18 cellular contexts compared by ENCODE assay signal in genomic region chr17:38587193-38587592, GRCh38. TPM values are rescaled to one million over a fixed set of nuclear protein-coding genes. Genes with fewer than 3 reads are reported as not detected.
DNase-seq lines count a peak whose midpoint lies in the region; ATAC-seq and TF ChIP-seq lines count a peak whose summit lies in the region.
"Had no signal": no experiment of that assay in that cellular context is flagged by ENCODE, and none has a peak within 500 bp of the region (broad histone marks: within the 10 kb centered on the region; RNA-seq: fewer than 3 reads in every experiment).

No MANE protein-coding gene starts in this region.

- peaks cover under 1% of the 10 kb centered on the region for H3K27me3 ChIP-seq in DND-41 (ENCODE audit: insufficient read depth, low read length, poor library complexity)
- H3K27me3 ChIP-seq in OCI-LY3 (ENCODE audit: low read depth, low read length), result peaks cover 12% of the 10 kb centered on the region

- POLR2A ChIA-PET in HEK293 (lab: Yijun Ruan, JAX), result interaction anchor here (1.7 kb wide), 1 partner anchor 29 kb away, joined by 3 read pairs; no protein-coding TSS in a partner anchor

- H3K79me2 ChIP-seq in DND-41 (ENCODE audit: insufficient read depth, low read length), result no peaks in the 10 kb centered on the region
- no peaks in the 10 kb centered on the region for H3K79me2 ChIP-seq in OCI-LY3 (ENCODE audit: low read length)

- TF ChIP-seq CTCF in DND-41 (IDR thresholded peaks at IDR 0.05; ENCODE audit: borderline replicate concordance, extremely low read depth, low read length, poor library complexity, severe bottlenecking) (no peak), HEK293 (tag by site-specific recombination; IDR thresholded peaks at IDR 0.05) (no peak), OCI-LY3 (IDR thresholded peaks at IDR 0.05; ENCODE audit: low read depth, low read length) (no peak)

- H3K36me3 ChIP-seq in DND-41 (ENCODE audit: insufficient read depth, low read length) (no peaks in the 10 kb centered on the region), HEK293 (ENCODE audit: control insufficient read depth in 2 of 2, insufficient read depth in 1 of 2, low read length in 2 of 2) (no peaks in the 10 kb centered on the region), OCI-LY3 (replicated peaks; ENCODE audit: low read depth, low read length) (no peaks in the 10 kb centered on the region)

- H2AFZ ChIP-seq in DND-41 (ENCODE audit: low read depth, low read length) (no peak overlapping the region), OCI-LY3 (ENCODE audit: low read depth, low read length) (no peak overlapping the region)

- no peak overlapping the region for H3K4me2 ChIP-seq in DND-41 (ENCODE audit: insufficient read depth, low read length)
- peak overlapping the region; percentile 74 for H3K4me2 ChIP-seq in OCI-LY3 (ENCODE audit: low read length)

- ATAC-seq in DND-41 (ENCODE audit: insufficient read depth, low read depth), result peak; percentile 83
- ATAC-seq in GM19035 (IDR thresholded peaks at IDR 0.05; ENCODE audit: unreplicated experiment), result no peak
- ATAC-seq: PC-3 had no signal

- H3K4me3 ChIP-seq in DND-41 (ENCODE audit: low read depth in 1 of 2, low read length in 2 of 2), result no peak overlapping the region
- no peak overlapping the region for H3K4me3 ChIP-seq in HEK293 (ENCODE audit: low read depth, low read length)
- H3K4me3 ChIP-seq in OCI-LY3 (ENCODE audit: low read length), result peak overlapping the region; percentile 42

- H3K4me1 ChIP-seq in DND-41 (ENCODE audit: insufficient read depth, low read length) (peaks cover 34% of the 10 kb centered on the region), HEK293 (ENCODE audit: control insufficient read depth, insufficient read depth, low read length) (peaks cover 14% of the 10 kb centered on the region), OCI-LY3 (ENCODE audit: low read length) (peaks cover 68% of the 10 kb centered on the region)

- no peak overlapping the region for H3K9ac ChIP-seq in DND-41 (ENCODE audit: low read depth, low read length)
- H3K9ac ChIP-seq in OCI-LY3 (ENCODE audit: low read length), result peak overlapping the region; percentile 22; the same call in 1 of the 2 replicates

- H3K9me3 ChIP-seq in DND-41 (ENCODE audit: insufficient read depth, low read length, severe bottlenecking) (no peaks in the 10 kb centered on the region), HEK293 (ENCODE audit: control insufficient read depth, insufficient read depth, low read depth, low read length) (no peaks in the 10 kb centered on the region), OCI-LY3 (ENCODE audit: insufficient read depth, low read length) (no peaks in the 10 kb centered on the region)

- H3K27ac ChIP-seq in DND-41 (ENCODE audit: low read length), result no peak overlapping the region
- H3K27ac ChIP-seq in HEK293 (ENCODE audit: extremely low read depth, low read depth, low read length), result no peak overlapping the region
- peak overlapping the region; percentile 64 for H3K27ac ChIP-seq in OCI-LY3 (ENCODE audit: low read length)

- H4K20me1 ChIP-seq in DND-41 (ENCODE audit: insufficient read depth, low read length) (peaks cover 26% of the 10 kb centered on the region), OCI-LY3 (ENCODE audit: insufficient read depth, low read length) (no peaks in the 10 kb centered on the region)

- CTCF ChIA-PET in HEK293 (lab: Yijun Ruan, JAX), result interaction anchor here (0.5 to 12.2 kb wide), 6 partner anchors 12 to 79 kb away, joined by 3 to 264 read pairs (median 66); partner anchors contain the start of gene SRCIN1

- peak; percentile 86 for DNase-seq in DND-41
- DNase-seq in myocyte (ENCODE audit: low read depth), result peak; percentile 43
- DNase-seq in NCI-H146 treated with DMSO at 0.1 percent for 48 hours (lab: John Stamatoyannopoulos, UW; ENCODE audit: unreplicated experiment), result no peak
- DNase-seq in NCI-H226, result no peak
- DNase-seq: ACHN, HFFc6, KG1, NCI-H1092, NCI-H1436 treated with DMSO at 0.1 percent for 48 hours, NCI-H2029 treated with DMSO at 0.1 percent for 48 hours, NCI-H510A, NCI-H748 treated with DMSO at 0.1 percent for 48 hours, PC-3, RPMI8226, SIG-M5 had no signal

TF ChIP-seq in HEK293, 187 proteins besides CTCF, POLR2A, EP300 and RAD21:
- 0 out of 2 replicates have a peak, but pooled peaks have one; percentile 7 for TF ChIP-seq GLIS2 (tag by site-specific recombination; IDR thresholded peaks at IDR 0.05)
- TF ChIP-seq ZNF473 (tag by site-specific recombination; IDR thresholded peaks at IDR 0.05), result no peak
- no peak for TF ChIP-seq ZNF521 (tag by site-specific recombination; IDR thresholded peaks at IDR 0.05)
- no peak for TF ChIP-seq OSR2 (tag by site-specific recombination; IDR thresholded peaks at IDR 0.05)

RNA-seq across cellular contexts. Expression of gene SRCIN1, which starts 18.6 kb away (rescaled TPM):
- total RNA-seq in myocyte, result 0.08 TPM in 1 of 2 replicates, not detected in the other
- polyA plus RNA-seq in myocyte (2012), result 0.04 TPM
- total RNA-seq: HFFc6 had no signal

Comparison
In these comparisons a context has a peak if more than half of its experiments do, and no peak if none do; other contexts are left out.
1. DNase-seq: peak in DND-41 (single experiment) and myocyte (single experiment); none in NCI-H146 treated with DMSO at 0.1 percent for 48 hours (single experiment) and NCI-H226 (single experiment).